In genomic region chr3:171901615-171902312, GRCh38 we compare ENCODE assay signal across 1 cellular context.
TF ChIP-seq lines count a peak whose summit lies in the region.

No MANE protein-coding gene starts in this region.

TF ChIP-seq in HepG2, 621 proteins besides CTCF, POLR2A, EP300 and RAD21 (continued from another document and continues in another):
- TF ChIP-seq AHDC1 (CRISPR knock-in tag; IDR thresholded peaks at IDR 0.05; ENCODE audit: borderline replicate concordance), result peak; percentile 53; the same call in 1 of the 2 replicates
- no peak for TF ChIP-seq SMYD3 (CRISPR knock-in tag; IDR thresholded peaks at IDR 0.05)
- no peak for TF ChIP-seq FOXA1 (IDR thresholded peaks at IDR 0.05)
- TF ChIP-seq FOXA1 (CRISPR knock-in tag; IDR thresholded peaks at IDR 0.05), result peak; percentile 78
- TF ChIP-seq KDM6A (CRISPR knock-in tag; IDR thresholded peaks at IDR 0.05; ENCODE audit: low read depth), result no peak
- peak; percentile 22; the same call in 1 of the 2 replicates for TF ChIP-seq SIX1 (CRISPR knock-in tag; IDR thresholded peaks at IDR 0.05; ENCODE audit: borderline replicate concordance)
- no peak for TF ChIP-seq ZNF709 (CRISPR knock-in tag; IDR thresholded peaks at IDR 0.05)
- TF ChIP-seq, protein P1, sequence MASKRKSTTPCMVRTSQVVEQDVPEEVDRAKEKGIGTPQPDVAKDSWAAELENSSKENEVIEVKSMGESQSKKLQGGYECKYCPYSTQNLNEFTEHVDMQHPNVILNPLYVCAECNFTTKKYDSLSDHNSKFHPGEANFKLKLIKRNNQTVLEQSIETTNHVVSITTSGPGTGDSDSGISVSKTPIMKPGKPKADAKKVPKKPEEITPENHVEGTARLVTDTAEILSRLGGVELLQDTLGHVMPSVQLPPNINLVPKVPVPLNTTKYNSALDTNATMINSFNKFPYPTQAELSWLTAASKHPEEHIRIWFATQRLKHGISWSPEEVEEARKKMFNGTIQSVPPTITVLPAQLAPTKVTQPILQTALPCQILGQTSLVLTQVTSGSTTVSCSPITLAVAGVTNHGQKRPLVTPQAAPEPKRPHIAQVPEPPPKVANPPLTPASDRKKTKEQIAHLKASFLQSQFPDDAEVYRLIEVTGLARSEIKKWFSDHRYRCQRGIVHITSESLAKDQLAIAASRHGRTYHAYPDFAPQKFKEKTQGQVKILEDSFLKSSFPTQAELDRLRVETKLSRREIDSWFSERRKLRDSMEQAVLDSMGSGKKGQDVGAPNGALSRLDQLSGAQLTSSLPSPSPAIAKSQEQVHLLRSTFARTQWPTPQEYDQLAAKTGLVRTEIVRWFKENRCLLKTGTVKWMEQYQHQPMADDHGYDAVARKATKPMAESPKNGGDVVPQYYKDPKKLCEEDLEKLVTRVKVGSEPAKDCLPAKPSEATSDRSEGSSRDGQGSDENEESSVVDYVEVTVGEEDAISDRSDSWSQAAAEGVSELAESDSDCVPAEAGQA (IDR thresholded peaks at IDR 0.05; ENCODE audit: low read depth), result no peak
- TF ChIP-seq, protein P1 (CRISPR knock-in tag; IDR thresholded peaks at IDR 0.05; ENCODE audit: borderline replicate concordance), result no peak
- TF ChIP-seq ZNF652 (CRISPR knock-in tag; IDR thresholded peaks at IDR 0.05; ENCODE audit: borderline replicate concordance, low read depth), result no peak
- peak; percentile 50; the same call in 1 of the 2 replicates for TF ChIP-seq ZNF331 (CRISPR knock-in tag; IDR thresholded peaks at IDR 0.05)
- TF ChIP-seq SOX13 (IDR thresholded peaks at IDR 0.05), result no peak
- peak in 1 of 2 experiments; percentile 46; a peak in 1 of 4 replicates for TF ChIP-seq SOX13 (CRISPR knock-in tag; conservative IDR thresholded peaks at IDR 0.05 in 1 of 2, IDR thresholded peaks at IDR 0.05 in 1 of 2)
- no peak for TF ChIP-seq TCF12 (IDR thresholded peaks at IDR 0.05)
- no peak for TF ChIP-seq TCF12 (CRISPR knock-in tag; IDR thresholded peaks at IDR 0.05)
- no peak for TF ChIP-seq ATF1 (CRISPR knock-in tag; IDR thresholded peaks at IDR 0.05)
- no peak for TF ChIP-seq BHLHE40 (IDR thresholded peaks at IDR 0.05; ENCODE audit: low read length)
- no peak for TF ChIP-seq ZNF768 (CRISPR knock-in tag; IDR thresholded peaks at IDR 0.05)
- no peak for TF ChIP-seq RBAK (CRISPR knock-in tag; IDR thresholded peaks at IDR 0.05)
- TF ChIP-seq FOSL2 (CRISPR knock-in tag; IDR thresholded peaks at IDR 0.05), result peak; percentile 42; the same call in 1 of the 2 replicates
- TF ChIP-seq HDAC1 (CRISPR knock-in tag; IDR thresholded peaks at IDR 0.05), result no peak
- TF ChIP-seq GATAD2A (CRISPR knock-in tag; IDR thresholded peaks at IDR 0.05), result peak; percentile 90
- peak; percentile 49; the same call in 1 of the 2 replicates for TF ChIP-seq HDAC2 (CRISPR knock-in tag; IDR thresholded peaks at IDR 0.05)
- peak; percentile 25; the same call in 1 of the 2 replicates for TF ChIP-seq BCL6 (CRISPR knock-in tag; IDR thresholded peaks at IDR 0.05)
- peak; percentile 38; the same call in 1 of the 2 replicates for TF ChIP-seq TCF7 (IDR thresholded peaks at IDR 0.05; ENCODE audit: low read depth)
- TF ChIP-seq, protein P2, sequence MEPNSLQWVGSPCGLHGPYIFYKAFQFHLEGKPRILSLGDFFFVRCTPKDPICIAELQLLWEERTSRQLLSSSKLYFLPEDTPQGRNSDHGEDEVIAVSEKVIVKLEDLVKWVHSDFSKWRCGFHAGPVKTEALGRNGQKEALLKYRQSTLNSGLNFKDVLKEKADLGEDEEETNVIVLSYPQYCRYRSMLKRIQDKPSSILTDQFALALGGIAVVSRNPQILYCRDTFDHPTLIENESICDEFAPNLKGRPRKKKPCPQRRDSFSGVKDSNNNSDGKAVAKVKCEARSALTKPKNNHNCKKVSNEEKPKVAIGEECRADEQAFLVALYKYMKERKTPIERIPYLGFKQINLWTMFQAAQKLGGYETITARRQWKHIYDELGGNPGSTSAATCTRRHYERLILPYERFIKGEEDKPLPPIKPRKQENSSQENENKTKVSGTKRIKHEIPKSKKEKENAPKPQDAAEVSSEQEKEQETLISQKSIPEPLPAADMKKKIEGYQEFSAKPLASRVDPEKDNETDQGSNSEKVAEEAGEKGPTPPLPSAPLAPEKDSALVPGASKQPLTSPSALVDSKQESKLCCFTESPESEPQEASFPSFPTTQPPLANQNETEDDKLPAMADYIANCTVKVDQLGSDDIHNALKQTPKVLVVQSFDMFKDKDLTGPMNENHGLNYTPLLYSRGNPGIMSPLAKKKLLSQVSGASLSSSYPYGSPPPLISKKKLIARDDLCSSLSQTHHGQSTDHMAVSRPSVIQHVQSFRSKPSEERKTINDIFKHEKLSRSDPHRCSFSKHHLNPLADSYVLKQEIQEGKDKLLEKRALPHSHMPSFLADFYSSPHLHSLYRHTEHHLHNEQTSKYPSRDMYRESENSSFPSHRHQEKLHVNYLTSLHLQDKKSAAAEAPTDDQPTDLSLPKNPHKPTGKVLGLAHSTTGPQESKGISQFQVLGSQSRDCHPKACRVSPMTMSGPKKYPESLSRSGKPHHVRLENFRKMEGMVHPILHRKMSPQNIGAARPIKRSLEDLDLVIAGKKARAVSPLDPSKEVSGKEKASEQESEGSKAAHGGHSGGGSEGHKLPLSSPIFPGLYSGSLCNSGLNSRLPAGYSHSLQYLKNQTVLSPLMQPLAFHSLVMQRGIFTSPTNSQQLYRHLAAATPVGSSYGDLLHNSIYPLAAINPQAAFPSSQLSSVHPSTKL (CRISPR knock-in tag; IDR thresholded peaks at IDR 0.05), result peak; percentile 86
- peak; percentile 79 for TF ChIP-seq CEBPG (CRISPR knock-in tag; IDR thresholded peaks at IDR 0.05)
- peak; percentile 69 for TF ChIP-seq GFI1 (CRISPR knock-in tag; IDR thresholded peaks at IDR 0.05; ENCODE audit: borderline replicate concordance)
- TF ChIP-seq, protein P3, sequence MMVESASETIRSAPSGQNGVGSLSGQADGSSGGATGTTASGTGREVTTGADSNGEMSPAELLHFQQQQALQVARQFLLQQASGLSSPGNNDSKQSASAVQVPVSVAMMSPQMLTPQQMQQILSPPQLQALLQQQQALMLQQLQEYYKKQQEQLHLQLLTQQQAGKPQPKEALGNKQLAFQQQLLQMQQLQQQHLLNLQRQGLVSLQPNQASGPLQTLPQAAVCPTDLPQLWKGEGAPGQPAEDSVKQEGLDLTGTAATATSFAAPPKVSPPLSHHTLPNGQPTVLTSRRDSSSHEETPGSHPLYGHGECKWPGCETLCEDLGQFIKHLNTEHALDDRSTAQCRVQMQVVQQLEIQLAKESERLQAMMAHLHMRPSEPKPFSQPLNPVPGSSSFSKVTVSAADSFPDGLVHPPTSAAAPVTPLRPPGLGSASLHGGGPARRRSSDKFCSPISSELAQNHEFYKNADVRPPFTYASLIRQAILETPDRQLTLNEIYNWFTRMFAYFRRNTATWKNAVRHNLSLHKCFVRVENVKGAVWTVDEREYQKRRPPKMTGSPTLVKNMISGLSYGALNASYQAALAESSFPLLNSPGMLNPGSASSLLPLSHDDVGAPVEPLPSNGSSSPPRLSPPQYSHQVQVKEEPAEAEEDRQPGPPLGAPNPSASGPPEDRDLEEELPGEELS (CRISPR knock-in tag; IDR thresholded peaks at IDR 0.05), result peak; percentile 70
- TF ChIP-seq ZBTB7B (CRISPR knock-in tag; IDR thresholded peaks at IDR 0.05), result no peak
- TF ChIP-seq MED1 (CRISPR knock-in tag; IDR thresholded peaks at IDR 0.05), result peak; percentile 47; the same call in 1 of the 2 replicates
- no peak for TF ChIP-seq GZF1 (CRISPR knock-in tag; IDR thresholded peaks at IDR 0.05)
- TF ChIP-seq ZMYM4 (CRISPR knock-in tag; IDR thresholded peaks at IDR 0.05), result peak; percentile 81
- TF ChIP-seq ISL2 (CRISPR knock-in tag; IDR thresholded peaks at IDR 0.05), result peak; percentile 45; the same call in 1 of the 2 replicates
- peak; percentile 43; the same call in 1 of the 2 replicates for TF ChIP-seq SOX5 (CRISPR knock-in tag; IDR thresholded peaks at IDR 0.05; ENCODE audit: borderline replicate concordance)
- TF ChIP-seq NCOA2 (CRISPR knock-in tag; IDR thresholded peaks at IDR 0.05), result peak; percentile 34; the same call in 1 of the 2 replicates
- no peak for TF ChIP-seq FOXP1 (IDR thresholded peaks at IDR 0.05)
- TF ChIP-seq FOXP1 (CRISPR knock-in tag; IDR thresholded peaks at IDR 0.05), result peak; percentile 83
- TF ChIP-seq, protein P4, sequence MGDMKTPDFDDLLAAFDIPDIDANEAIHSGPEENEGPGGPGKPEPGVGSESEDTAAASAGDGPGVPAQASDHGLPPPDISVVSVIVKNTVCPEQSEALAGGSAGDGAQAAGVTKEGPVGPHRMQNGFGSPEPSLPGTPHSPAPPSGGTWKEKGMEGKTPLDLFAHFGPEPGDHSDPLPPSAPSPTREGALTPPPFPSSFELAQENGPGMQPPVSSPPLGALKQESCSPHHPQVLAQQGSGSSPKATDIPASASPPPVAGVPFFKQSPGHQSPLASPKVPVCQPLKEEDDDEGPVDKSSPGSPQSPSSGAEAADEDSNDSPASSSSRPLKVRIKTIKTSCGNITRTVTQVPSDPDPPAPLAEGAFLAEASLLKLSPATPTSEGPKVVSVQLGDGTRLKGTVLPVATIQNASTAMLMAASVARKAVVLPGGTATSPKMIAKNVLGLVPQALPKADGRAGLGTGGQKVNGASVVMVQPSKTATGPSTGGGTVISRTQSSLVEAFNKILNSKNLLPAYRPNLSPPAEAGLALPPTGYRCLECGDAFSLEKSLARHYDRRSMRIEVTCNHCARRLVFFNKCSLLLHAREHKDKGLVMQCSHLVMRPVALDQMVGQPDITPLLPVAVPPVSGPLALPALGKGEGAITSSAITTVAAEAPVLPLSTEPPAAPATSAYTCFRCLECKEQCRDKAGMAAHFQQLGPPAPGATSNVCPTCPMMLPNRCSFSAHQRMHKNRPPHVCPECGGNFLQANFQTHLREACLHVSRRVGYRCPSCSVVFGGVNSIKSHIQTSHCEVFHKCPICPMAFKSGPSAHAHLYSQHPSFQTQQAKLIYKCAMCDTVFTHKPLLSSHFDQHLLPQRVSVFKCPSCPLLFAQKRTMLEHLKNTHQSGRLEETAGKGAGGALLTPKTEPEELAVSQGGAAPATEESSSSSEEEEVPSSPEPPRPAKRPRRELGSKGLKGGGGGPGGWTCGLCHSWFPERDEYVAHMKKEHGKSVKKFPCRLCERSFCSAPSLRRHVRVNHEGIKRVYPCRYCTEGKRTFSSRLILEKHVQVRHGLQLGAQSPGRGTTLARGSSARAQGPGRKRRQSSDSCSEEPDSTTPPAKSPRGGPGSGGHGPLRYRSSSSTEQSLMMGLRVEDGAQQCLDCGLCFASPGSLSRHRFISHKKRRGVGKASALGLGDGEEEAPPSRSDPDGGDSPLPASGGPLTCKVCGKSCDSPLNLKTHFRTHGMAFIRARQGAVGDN (CRISPR knock-in tag; IDR thresholded peaks at IDR 0.05), result no peak; the same call in 1 of the 2 replicates
- no peak for TF ChIP-seq MXD3 (CRISPR knock-in tag; IDR thresholded peaks at IDR 0.05)
- TF ChIP-seq CEBPB (IDR thresholded peaks at IDR 0.05; ENCODE audit: borderline replicate concordance, low read depth, low read length), result peak; percentile 10; the same call in 1 of the 2 replicates
- no peak for TF ChIP-seq ZNF160 (CRISPR knock-in tag; IDR thresholded peaks at IDR 0.05)
- TF ChIP-seq ZNF282 (IDR thresholded peaks at IDR 0.05; ENCODE audit: partially characterized antibody), result no peak
